Comparison of ENCODE assay signal across 27 cellular contexts in the genomic region with DNA sequence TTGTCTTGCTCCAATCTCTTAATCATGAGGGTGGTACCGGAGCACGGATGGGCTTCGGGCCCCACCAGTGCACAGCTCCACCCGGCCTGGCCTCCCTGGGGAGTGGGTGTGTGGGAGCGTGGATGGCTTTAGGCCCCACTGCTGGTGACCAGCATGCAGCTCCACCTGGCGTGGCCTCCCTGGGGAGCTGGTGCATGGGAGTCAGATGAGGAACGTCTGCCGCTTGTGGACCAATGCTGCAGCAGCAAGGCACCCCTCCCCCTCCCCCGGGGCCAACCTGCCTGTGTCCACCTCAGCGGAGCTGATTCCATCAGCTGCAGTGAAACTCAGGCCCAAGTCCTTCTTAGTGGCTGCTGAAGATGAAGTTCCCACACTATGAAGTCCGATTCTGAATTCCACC.
"Had no signal": no experiment of that assay in that cellular context is flagged by ENCODE, and none has a peak within 500 bp of the region (broad histone marks: within the 10 kb centered on the region; RNA-seq: fewer than 3 reads in every experiment).

No MANE protein-coding gene starts in this region.

- H3K27ac ChIP-seq: brain microvascular endothelial cell, parathyroid adenoma, right atrium auricular region, thoracic aorta, uterus, WERI-Rb-1 had no signal

- H3K27me3 ChIP-seq: brain microvascular endothelial cell, right atrium auricular region, uterus had no signal

- H3K9me3 Mint-ChIP-seq: activated T-helper 1 cell treated with anti-CD3 and anti-CD28 coated beads, Interleukin-12 subunit alpha, Interleukin-12 subunit beta, Interleukin-2, Interleukin-4 antibody, amounts not matched to agents 30 ng/mL and 10 ng/mL and 1 ng/mL, durations not matched to agents 14 hours and 24 hours and 36 hours had no signal

- H3K4me3 Mint-ChIP-seq: activated T-helper 1 cell treated with anti-CD3 and anti-CD28 coated beads, Interleukin-12 subunit alpha, Interleukin-12 subunit beta, Interleukin-2, Interleukin-4 antibody, amounts not matched to agents 30 ng/mL and 10 ng/mL and 1 ng/mL, durations not matched to agents 14 hours and 24 hours and 36 hours; endodermal cell; immature natural killer cell; naive thymus-derived CD4-positive, alpha-beta T cell; T-helper 17 cell had no signal

- H3K9me3 ChIP-seq: right atrium auricular region, thoracic aorta, uterus had no signal

- DNase-seq: activated CD4-positive, alpha-beta T cell treated with anti-CD3 and anti-CD28 coated beads for 48 hours; activated CD4-positive, alpha-beta T cell treated with anti-CD3 and anti-CD28 coated beads, Interleukin-2, amount 50 U/mL, for 48 hours; activated CD8-positive, alpha-beta memory T cell treated with anti-CD3 and anti-CD28 coated beads for 24 hours; activated CD8-positive, alpha-beta memory T cell treated with anti-CD3 and anti-CD28 coated beads, Interleukin-2, amount 50 U/mL, for 4 hours; activated gamma-delta T cell treated with Interleukin-2 at 50 U/mL for 16 hours; activated naive CD4-positive, alpha-beta T cell treated with anti-CD3 and anti-CD28 coated beads, Interleukin-2, amount 50 U/mL, for 16 hours; activated T-cell treated with anti-CD3 and anti-CD28 coated beads, Interleukin-2, amount 50 U/mL, for 1 hour; amniotic stem cell; brain microvascular endothelial cell; endodermal cell; foreskin fibroblast; hippocampal formation; immature natural killer cell; midbrain; naive thymus-derived CD4-positive, alpha-beta T cell; stimulated activated naive CD4-positive, alpha-beta T cell; T-helper 17 cell; T1000; trophoblast cell; uterus; WERI-Rb-1 had no signal

- H3K27ac Mint-ChIP-seq: activated T-helper 1 cell treated with anti-CD3 and anti-CD28 coated beads, Interleukin-12 subunit alpha, Interleukin-12 subunit beta, Interleukin-2, Interleukin-4 antibody, amounts not matched to agents 30 ng/mL and 10 ng/mL and 1 ng/mL, durations not matched to agents 14 hours and 24 hours and 36 hours; endodermal cell; immature natural killer cell; naive thymus-derived CD4-positive, alpha-beta T cell; T-helper 17 cell had no signal

- H3K4me3 ChIP-seq: right atrium auricular region, thoracic aorta, uterus had no signal

- H3K4me1 ChIP-seq: parathyroid adenoma, right atrium auricular region, uterus had no signal

- H3K36me3 Mint-ChIP-seq: immature natural killer cell; naive thymus-derived CD4-positive, alpha-beta T cell had no signal

- H3K36me3 ChIP-seq: brain microvascular endothelial cell, right atrium auricular region, thoracic aorta, uterus, WERI-Rb-1 had no signal

- ATAC-seq: activated CD4-positive, CD25-positive, alpha-beta regulatory T cell treated with anti-CD3 and anti-CD28 coated beads, Interleukin-2, amount 50 U/mL, for 24 hours; esophagus mucosa; T-helper 17 cell had no signal

- H3K4me1 Mint-ChIP-seq: endodermal cell; immature natural killer cell; naive thymus-derived CD4-positive, alpha-beta T cell; T-helper 17 cell had no signal
